Comparison of ENCODE assay signal across 7 cellular contexts in the genomic region with DNA sequence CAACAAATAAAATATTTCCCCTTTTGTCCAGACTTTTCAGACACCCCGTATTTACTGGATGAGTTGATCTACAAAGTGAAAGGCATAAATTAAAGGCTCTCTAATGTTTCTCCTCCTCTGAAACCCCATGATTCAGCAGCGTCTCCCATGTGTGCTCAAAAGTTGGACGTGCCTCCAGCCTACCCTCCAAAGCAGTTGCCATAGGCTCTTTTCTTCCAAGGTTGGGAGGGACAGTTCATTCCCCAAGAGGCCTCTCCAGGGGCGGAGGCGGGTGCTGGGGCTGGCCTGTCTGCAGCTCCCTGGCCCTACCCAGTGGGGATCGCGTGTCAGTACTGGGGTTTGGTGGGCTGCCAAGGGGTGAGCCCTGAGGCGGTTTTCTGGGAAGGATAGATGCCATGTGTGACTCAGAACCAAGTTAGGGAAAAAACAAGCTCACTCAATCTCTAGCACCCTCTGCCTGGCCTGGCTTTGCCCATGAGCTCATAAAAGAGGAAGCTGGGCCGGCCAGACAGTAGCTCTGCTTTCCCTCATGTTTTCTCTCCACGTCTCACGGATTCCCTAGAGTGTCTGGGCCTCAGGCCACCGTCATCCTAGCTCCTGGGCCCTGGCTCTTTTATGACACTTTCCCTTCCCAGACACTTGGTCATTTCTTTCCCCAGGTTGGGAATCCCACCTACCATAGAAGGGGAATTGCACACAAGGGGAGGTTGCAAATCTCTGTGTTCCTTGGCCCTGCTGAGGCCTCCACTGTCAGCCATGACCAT. TPM values are rescaled to one million over a fixed set of nuclear protein-coding genes. Genes with fewer than 3 reads are reported as not detected.
A peak's percentile ranks its signal among the peaks of the same experiment; 100 is the strongest.
DNase-seq lines count a peak whose midpoint lies in the region; ATAC-seq, FAIRE-seq and TF ChIP-seq lines count a peak whose summit lies in the region.

No MANE protein-coding gene starts in this region.

- H3K27ac ChIP-seq in osteoblast (ENCODE audit: low read depth, low read length) = peak overlapping the region; percentile 99

- no peaks in the 10 kb centered on the region for H3K27me3 ChIP-seq in osteoblast (ENCODE audit: insufficient read depth, low read length)

- H2AFZ ChIP-seq in osteoblast (ENCODE audit: low read length) = no peak overlapping the region

- no peaks in the 10 kb centered on the region for H4K20me1 ChIP-seq in osteoblast (ENCODE audit: insufficient read depth, low read length)

- peak; percentile 98 for DNase-seq in HFF-Myc (ENCODE audit: extremely low read depth, low read depth)
- peak; percentile 100 for DNase-seq in fibroblast of pulmonary artery (ENCODE audit: low read depth)
- DNase-seq in osteoblast (ENCODE audit: insufficient read length, low spot score, missing footprints) = peak; percentile 88
- no peak for DNase-seq in D721Med (ENCODE audit: insufficient read length, low spot score)
- no peak for DNase-seq in activated CD4-positive, alpha-beta T cell treated with anti-CD3 and anti-CD28 coated beads for 48 hours
- no peak for DNase-seq in NAMALWA (ENCODE audit: low spot score)

- H3K4me1 ChIP-seq in osteoblast (ENCODE audit: insufficient read depth, low read length) = peaks cover 59% of the 10 kb centered on the region

- FAIRE-seq in D721Med (lab: Jason Lieb, UNC) = no peak

- TF ChIP-seq CTCF in HFF-Myc (IDR thresholded peaks at IDR 0.05; ENCODE audit: low read depth, low read length, missing control alignments) (no peak), fibroblast of pulmonary artery (IDR thresholded peaks at IDR 0.05; ENCODE audit: low read length, missing control alignments) (peak; percentile 4), osteoblast (IDR thresholded peaks at IDR 0.05; ENCODE audit: extremely low read depth, low read depth, low read length) (no peak), D721Med (IDR thresholded peaks at IDR 0.05; ENCODE audit: insufficient read depth, missing control alignments) (no peak)

- no peaks in the 10 kb centered on the region for H3K36me3 ChIP-seq in osteoblast (ENCODE audit: insufficient read depth, low read length)

- H3K79me2 ChIP-seq in osteoblast (ENCODE audit: insufficient read depth, low read length) = no peaks in the 10 kb centered on the region

- peak overlapping the region; percentile 57 for H3K4me2 ChIP-seq in osteoblast (ENCODE audit: insufficient read depth, low read length)

- H3K9me3 ChIP-seq in osteoblast (ENCODE audit: low read depth, low read length) = no peaks in the 10 kb centered on the region

- H3K4me3 ChIP-seq in HFF-Myc (replicated peaks; ENCODE audit: low read depth, low read length) (no peak overlapping the region), fibroblast of pulmonary artery (replicated peaks; ENCODE audit: low read depth, low read length) (no peak overlapping the region), osteoblast (ENCODE audit: insufficient read depth, low read length) (peak overlapping the region; percentile 23)

- ATAC-seq in SK-N-SH treated with all-trans-retinoic acid at 6 μM for 48 hours = peak; percentile 96

TF ChIP-seq in SK-N-SH treated with all-trans-retinoic acid at 6 μM for 48 hours, 23 proteins besides CTCF, POLR2A, EP300 and RAD21 (continues in another document):
- TF ChIP-seq GLIS3 (CRISPR knock-in tag; IDR thresholded peaks at IDR 0.05) = 0 out of 2 replicates have a peak, but pooled peaks have one; percentile 44
- TF ChIP-seq ZFP30 (CRISPR knock-in tag; IDR thresholded peaks at IDR 0.05) = no peak
- peak; percentile 95 for TF ChIP-seq CSDC2 (CRISPR knock-in tag; IDR thresholded peaks at IDR 0.05)
- no peak for TF ChIP-seq RARB (CRISPR knock-in tag; IDR thresholded peaks at IDR 0.05)
- TF ChIP-seq, protein P1, sequence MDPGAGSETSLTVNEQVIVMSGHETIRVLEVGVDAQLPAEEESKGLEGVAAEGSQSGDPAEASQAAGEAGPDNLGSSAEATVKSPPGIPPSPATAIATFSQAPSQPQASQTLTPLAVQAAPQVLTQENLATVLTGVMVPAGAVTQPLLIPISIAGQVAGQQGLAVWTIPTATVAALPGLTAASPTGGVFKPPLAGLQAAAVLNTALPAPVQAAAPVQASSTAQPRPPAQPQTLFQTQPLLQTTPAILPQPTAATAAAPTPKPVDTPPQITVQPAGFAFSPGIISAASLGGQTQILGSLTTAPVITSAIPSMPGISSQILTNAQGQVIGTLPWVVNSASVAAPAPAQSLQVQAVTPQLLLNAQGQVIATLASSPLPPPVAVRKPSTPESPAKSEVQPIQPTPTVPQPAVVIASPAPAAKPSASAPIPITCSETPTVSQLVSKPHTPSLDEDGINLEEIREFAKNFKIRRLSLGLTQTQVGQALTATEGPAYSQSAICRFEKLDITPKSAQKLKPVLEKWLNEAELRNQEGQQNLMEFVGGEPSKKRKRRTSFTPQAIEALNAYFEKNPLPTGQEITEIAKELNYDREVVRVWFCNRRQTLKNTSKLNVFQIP (CRISPR knock-in tag; IDR thresholded peaks at IDR 0.05; ENCODE audit: borderline replicate concordance, low read depth) = no peak
- no peak for TF ChIP-seq ZNF70 (CRISPR knock-in tag; IDR thresholded peaks at IDR 0.05)
- TF ChIP-seq, protein P2, sequence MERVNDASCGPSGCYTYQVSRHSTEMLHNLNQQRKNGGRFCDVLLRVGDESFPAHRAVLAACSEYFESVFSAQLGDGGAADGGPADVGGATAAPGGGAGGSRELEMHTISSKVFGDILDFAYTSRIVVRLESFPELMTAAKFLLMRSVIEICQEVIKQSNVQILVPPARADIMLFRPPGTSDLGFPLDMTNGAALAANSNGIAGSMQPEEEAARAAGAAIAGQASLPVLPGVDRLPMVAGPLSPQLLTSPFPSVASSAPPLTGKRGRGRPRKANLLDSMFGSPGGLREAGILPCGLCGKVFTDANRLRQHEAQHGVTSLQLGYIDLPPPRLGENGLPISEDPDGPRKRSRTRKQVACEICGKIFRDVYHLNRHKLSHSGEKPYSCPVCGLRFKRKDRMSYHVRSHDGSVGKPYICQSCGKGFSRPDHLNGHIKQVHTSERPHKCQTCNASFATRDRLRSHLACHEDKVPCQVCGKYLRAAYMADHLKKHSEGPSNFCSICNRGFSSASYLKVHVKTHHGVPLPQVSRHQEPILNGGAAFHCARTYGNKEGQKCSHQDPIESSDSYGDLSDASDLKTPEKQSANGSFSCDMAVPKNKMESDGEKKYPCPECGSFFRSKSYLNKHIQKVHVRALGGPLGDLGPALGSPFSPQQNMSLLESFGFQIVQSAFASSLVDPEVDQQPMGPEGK (CRISPR knock-in tag; IDR thresholded peaks at IDR 0.05; ENCODE audit: borderline replicate concordance) = 0 out of 2 replicates have a peak, but pooled peaks have one; percentile 44
- peak; percentile 69 for TF ChIP-seq ISL1 (CRISPR knock-in tag; IDR thresholded peaks at IDR 0.05)
- TF ChIP-seq TCF4 (CRISPR knock-in tag; IDR thresholded peaks at IDR 0.05; ENCODE audit: borderline replicate concordance) = peak; percentile 67; the same call in 1 of the 2 replicates
- TF ChIP-seq, protein P3, sequence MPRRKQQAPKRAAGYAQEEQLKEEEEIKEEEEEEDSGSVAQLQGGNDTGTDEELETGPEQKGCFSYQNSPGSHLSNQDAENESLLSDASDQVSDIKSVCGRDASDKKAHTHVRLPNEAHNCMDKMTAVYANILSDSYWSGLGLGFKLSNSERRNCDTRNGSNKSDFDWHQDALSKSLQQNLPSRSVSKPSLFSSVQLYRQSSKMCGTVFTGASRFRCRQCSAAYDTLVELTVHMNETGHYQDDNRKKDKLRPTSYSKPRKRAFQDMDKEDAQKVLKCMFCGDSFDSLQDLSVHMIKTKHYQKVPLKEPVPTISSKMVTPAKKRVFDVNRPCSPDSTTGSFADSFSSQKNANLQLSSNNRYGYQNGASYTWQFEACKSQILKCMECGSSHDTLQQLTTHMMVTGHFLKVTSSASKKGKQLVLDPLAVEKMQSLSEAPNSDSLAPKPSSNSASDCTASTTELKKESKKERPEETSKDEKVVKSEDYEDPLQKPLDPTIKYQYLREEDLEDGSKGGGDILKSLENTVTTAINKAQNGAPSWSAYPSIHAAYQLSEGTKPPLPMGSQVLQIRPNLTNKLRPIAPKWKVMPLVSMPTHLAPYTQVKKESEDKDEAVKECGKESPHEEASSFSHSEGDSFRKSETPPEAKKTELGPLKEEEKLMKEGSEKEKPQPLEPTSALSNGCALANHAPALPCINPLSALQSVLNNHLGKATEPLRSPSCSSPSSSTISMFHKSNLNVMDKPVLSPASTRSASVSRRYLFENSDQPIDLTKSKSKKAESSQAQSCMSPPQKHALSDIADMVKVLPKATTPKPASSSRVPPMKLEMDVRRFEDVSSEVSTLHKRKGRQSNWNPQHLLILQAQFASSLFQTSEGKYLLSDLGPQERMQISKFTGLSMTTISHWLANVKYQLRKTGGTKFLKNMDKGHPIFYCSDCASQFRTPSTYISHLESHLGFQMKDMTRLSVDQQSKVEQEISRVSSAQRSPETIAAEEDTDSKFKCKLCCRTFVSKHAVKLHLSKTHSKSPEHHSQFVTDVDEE (CRISPR knock-in tag; IDR thresholded peaks at IDR 0.05) = 0 out of 2 replicates have a peak, but pooled peaks have one; percentile 26
- TF ChIP-seq ZC3H10 (CRISPR knock-in tag; IDR thresholded peaks at IDR 0.05) = no peak; the same call in 1 of the 2 replicates
- peak; percentile 80; the same call in 1 of the 2 replicates for TF ChIP-seq ZFP3 (CRISPR knock-in tag; IDR thresholded peaks at IDR 0.05)
- TF ChIP-seq SNAI2 (CRISPR knock-in tag; IDR thresholded peaks at IDR 0.05) = peak; percentile 96
- no peak for TF ChIP-seq ZNF8 (CRISPR knock-in tag; IDR thresholded peaks at IDR 0.05)
- TF ChIP-seq BACH2 (CRISPR knock-in tag; IDR thresholded peaks at IDR 0.05; ENCODE audit: borderline replicate concordance) = no peak
- no peak for TF ChIP-seq ZNF565 (CRISPR knock-in tag; conservative IDR thresholded peaks at IDR 0.05; ENCODE audit: low read depth)
- peak; percentile 87 for TF ChIP-seq OSR1 (CRISPR knock-in tag; IDR thresholded peaks at IDR 0.05)
- no peak for TF ChIP-seq TOX (CRISPR knock-in tag; IDR thresholded peaks at IDR 0.05; ENCODE audit: borderline replicate concordance)
- no peak for TF ChIP-seq ESRRG (CRISPR knock-in tag; IDR thresholded peaks at IDR 0.05)
- TF ChIP-seq PPARA (CRISPR knock-in tag; IDR thresholded peaks at IDR 0.05; ENCODE audit: borderline replicate concordance) = no peak
- no peak for TF ChIP-seq ARNTL (CRISPR knock-in tag; IDR thresholded peaks at IDR 0.05; ENCODE audit: borderline replicate concordance, low read depth)

RNA-seq across cellular contexts. Expression of a gene that starts 8.0 kb away (rescaled TPM):
- total RNA-seq in osteoblast = 29.5 and 54.6 TPM in 2 replicates

RNA-seq across cellular contexts. Expression of a gene that starts 9.9 kb away (rescaled TPM):
- 101 and 114 TPM in 2 replicates for total RNA-seq in osteoblast

RNA-seq across cellular contexts. Expression of a gene that starts 32.2 kb away (rescaled TPM):
- total RNA-seq in osteoblast = 509 and 605 TPM in 2 replicates

RNA-seq across cellular contexts. Expression of a gene that starts 35.3 kb away (rescaled TPM):
- total RNA-seq in osteoblast = 5.1 and 5.3 TPM in 2 replicates

Comparison
In these comparisons a context has a peak if more than half of its experiments do, and no peak if none do; other contexts are left out.
1. DNase-seq: peak in HFF-Myc (single experiment), fibroblast of pulmonary artery (single experiment) and osteoblast (single experiment); none in D721Med (single experiment), activated CD4-positive, alpha-beta T cell treated with anti-CD3 and anti-CD28 coated beads for 48 hours (single experiment) and NAMALWA (single experiment).